10 cellular contexts compared by ENCODE assay signal in genomic region chr7:45033931-45034290, GRCh38. TPM values are rescaled to one million over a fixed set of nuclear protein-coding genes. Genes with fewer than 3 reads are reported as not detected.
A peak's percentile ranks its signal among the peaks of the same experiment; 100 is the strongest.
DNase-seq lines count a peak whose midpoint lies in the region; ATAC-seq, FAIRE-seq and TF ChIP-seq lines count a peak whose summit lies in the region.
"Had no signal": no experiment of that assay in that cellular context is flagged by ENCODE, and none has a peak within 500 bp of the region (broad histone marks: within the 10 kb centered on the region; RNA-seq: fewer than 3 reads in every experiment).

No MANE protein-coding gene starts in this region.

- H3K9me3 ChIP-seq in psoas muscle, result no peaks in the 10 kb centered on the region
- H3K9me3 ChIP-seq: uterus had no signal

- no peak for TF ChIP-seq CTCF in psoas muscle (IDR thresholded peaks at IDR 0.05)

- peak; percentile 20 for ATAC-seq in SK-N-SH treated with all-trans-retinoic acid at 6 μM for 48 hours
- ATAC-seq in esophagus mucosa, result peak; percentile 89
- ATAC-seq in psoas muscle, result peak; percentile 65 to 90 (median 80)

- peak; percentile 58 for DNase-seq in ELF-1 (ENCODE audit: low read depth, low spot score)
- peak; percentile 26 to 62 for DNase-seq in psoas muscle
- DNase-seq in NCI-H2029 treated with DMSO at 0.1 percent for 48 hours (lab: John Stamatoyannopoulos, UW), result no peak
- no peak for DNase-seq in frontal cortex (ENCODE audit: low spot score in 2 of 2)
- no peak for DNase-seq in OCI-M2 (lab: John Stamatoyannopoulos, UW; ENCODE audit: unreplicated experiment)
- DNase-seq: NK-92 treated with Interleukin-12 subunit alpha and Interleukin-12 subunit beta, amount 100 ng/mL, for 24 hours; uterus had no signal

- peaks cover 0 to 9% of the 10 kb centered on the region in 2 donors for H3K36me3 ChIP-seq in psoas muscle (ENCODE audit: insufficient read depth in 1 of 2, low read depth in 1 of 2)
- H3K36me3 ChIP-seq: uterus had no signal

- 18 to 41% (median 19%) methylated on average over 4 of the region's 4 CpGs for WGBS in psoas muscle, 3 donors

- FAIRE-seq in frontal cortex (lab: Jason Lieb, UNC), result no peak

- no peaks in the 10 kb centered on the region for H3K27me3 ChIP-seq in psoas muscle (ENCODE audit: insufficient read depth in 3 of 3, low read length in 2 of 3)
- H3K27me3 ChIP-seq: uterus had no signal

- intact Hi-C loops in psoas muscle (cut with DNase I), result no loop called here

- no peak overlapping the region for H3K4me3 ChIP-seq in psoas muscle
- H3K4me3 ChIP-seq: uterus had no signal

- peaks cover 15% of the 10 kb centered on the region for H3K4me1 ChIP-seq in psoas muscle
- H3K4me1 ChIP-seq: uterus had no signal

- peak overlapping the region; percentile 62 for H3K27ac ChIP-seq in psoas muscle
- H3K27ac ChIP-seq: uterus had no signal

TF ChIP-seq in SK-N-SH treated with all-trans-retinoic acid at 6 μM for 48 hours, 23 proteins besides CTCF, POLR2A, EP300 and RAD21:
- no peak for TF ChIP-seq ZNF565 (CRISPR knock-in tag; conservative IDR thresholded peaks at IDR 0.05; ENCODE audit: low read depth)
- no peak for TF ChIP-seq CSRNP3 (CRISPR knock-in tag; IDR thresholded peaks at IDR 0.05)

RNA-seq across cellular contexts. Expression of gene CCM2, which starts 33.9 kb away (rescaled TPM):
- total RNA-seq in esophagus mucosa, result 17.8 TPM
- total RNA-seq in psoas muscle, result 10 to 100 TPM; 33.3 to 49.9 (median 42.2) TPM
- polyA plus RNA-seq in psoas muscle, result 100 to 1,000 TPM in 1 of 3 donors, 10 to 100 TPM in 2; 57.6 to 110 (median 76.5) TPM
- total RNA-seq in frontal cortex, result 22.4 TPM

RNA-seq across cellular contexts. Expression of gene NACAD, which starts 54.9 kb away (rescaled TPM):
- 0.20 TPM for total RNA-seq in esophagus mucosa
- total RNA-seq in psoas muscle, result 1 to 10 TPM; 1.1 to 1.4 (median 1.2) TPM
- polyA plus RNA-seq in psoas muscle, result under 1 TPM; 0.23 to 0.51 (median 0.33) TPM
- total RNA-seq in frontal cortex, result 4.9 TPM

RNA-seq across cellular contexts. Expression of gene MYO1G, which starts 55.1 kb away (rescaled TPM):
- total RNA-seq in esophagus mucosa, result 1.1 TPM
- 1 to 10 TPM in 2 of 4 donors, under 1 TPM in 2; 0.41 to 1.9 (median 0.96) TPM for total RNA-seq in psoas muscle
- under 1 TPM; 0.11 to 0.30 (median 0.29) TPM for polyA plus RNA-seq in psoas muscle
- total RNA-seq in frontal cortex, result 0.41 TPM
- total RNA-seq: HT1080 had no signal

Comparison
In these comparisons a context has a peak if more than half of its experiments do, and no peak if none do; other contexts are left out.
1. DNase-seq: peak in ELF-1 (single experiment) and psoas muscle (2 of 2); none in NCI-H2029 treated with DMSO at 0.1 percent for 48 hours (single experiment), frontal cortex (0 of 2) and OCI-M2 (single experiment).
2. ATAC-seq: peak in every context shown above with its lines; median percentile 89 in esophagus mucosa; 80 in psoas muscle; 20 in SK-N-SH treated with all-trans-retinoic acid at 6 μM for 48 hours.